8 cellular contexts compared by ENCODE assay signal in genomic region chr17:21213491-21214014, GRCh38. TPM values are rescaled to one million over a fixed set of nuclear protein-coding genes. Genes with fewer than 3 reads are reported as not detected.
A peak's percentile ranks its signal among the peaks of the same experiment; 100 is the strongest.
DNase-seq lines count a peak whose midpoint lies in the region; ATAC-seq, FAIRE-seq and TF ChIP-seq lines count a peak whose summit lies in the region.

No MANE protein-coding gene starts in this region.

- H3K36me3 ChIP-seq in ES-I3 (ENCODE audit: insufficient read depth, low read length): peaks cover 7% of the 10 kb centered on the region; the same call in 1 of the 2 replicates
- H3K36me3 ChIP-seq in pancreas: no peaks in the 10 kb centered on the region

- H3K27me3 ChIP-seq in HL-60 (ENCODE audit: insufficient read depth, poor library complexity, severe bottlenecking): no peaks in the 10 kb centered on the region
- H3K27me3 ChIP-seq in pancreas: no peaks in the 10 kb centered on the region

- H3K4me1 ChIP-seq in ES-I3 (ENCODE audit: insufficient read depth, low read length) (peaks cover 11% of the 10 kb centered on the region), pancreas (peaks cover 5 to 26% (median 13%) of the 10 kb centered on the region in 3 donors)

- no peaks in the 10 kb centered on the region for H3K9me3 ChIP-seq in ES-I3 (ENCODE audit: control insufficient read depth, insufficient read depth, low read length)
- H3K9me3 ChIP-seq in pancreas: no peaks in the 10 kb centered on the region

- FAIRE-seq in pancreas (lab: Jason Lieb, UNC): no peak

- CTCF ChIA-PET in activated CD4-positive, alpha-beta memory T cell treated with anti-CD3 and anti-CD28 coated beads, Interleukin-2, amount 10 ng/mL, durations not matched to agents 7 days and 5 days (lab: Charles Lee): interaction anchor here (0.6 to 2.8 kb wide), 8 partner anchors 20 to 170 kb away, joined by 3 to 10 read pairs (median 4); partner anchors contain the start of gene USP22

- H3K4me3 ChIP-seq in HL-60 (replicated peaks; ENCODE audit: insufficient read depth, low read length) (peak overlapping the region; percentile 87), pancreas (peak overlapping the region; percentile 97 to 100 (median 99))

- no peaks in the 10 kb centered on the region for H3K27me3 Mint-ChIP-seq in activated CD4-positive, alpha-beta memory T cell treated with anti-CD3 and anti-CD28 coated beads, Interleukin-2, amount 10 ng/mL, durations not matched to agents 7 days and 5 days

- ATAC-seq in GM21423 (IDR thresholded peaks at IDR 0.05; ENCODE audit: unreplicated experiment) (peak; percentile 18), pancreas (peak; percentile 28 to 56 (median 46))

- peak overlapping the region; percentile 86 for H3K4me3 Mint-ChIP-seq in activated CD4-positive, alpha-beta memory T cell treated with anti-CD3 and anti-CD28 coated beads, Interleukin-2, amount 10 ng/mL, durations not matched to agents 7 days and 5 days

- no peaks in the 10 kb centered on the region for H3K9me3 Mint-ChIP-seq in activated CD4-positive, alpha-beta memory T cell treated with anti-CD3 and anti-CD28 coated beads, Interleukin-2, amount 10 ng/mL, durations not matched to agents 7 days and 5 days

- H3K36me3 Mint-ChIP-seq in activated CD4-positive, alpha-beta memory T cell treated with anti-CD3 and anti-CD28 coated beads, Interleukin-2, amount 10 ng/mL, durations not matched to agents 7 days and 5 days (ENCODE audit: low read depth): peaks cover 21% of the 10 kb centered on the region

- intact Hi-C loops in pancreas (cut with DNase I): no loop called here

- H3K27ac ChIP-seq in HL-60 (replicated peaks) (peak overlapping the region; percentile 99), pancreas (peak overlapping the region; percentile 90 to 97 (median 92))

- DNase-seq in HL-60 (ENCODE audit: low read depth in 1 of 2, low spot score in 1 of 2): peak; percentile 33 to 52
- DNase-seq in activated CD4-positive, alpha-beta memory T cell treated with anti-CD3 and anti-CD28 coated beads, Interleukin-2, amount 10 ng/mL, durations not matched to agents 7 days and 5 days: no peak
- peak; percentile 64 for DNase-seq in germinal center (ENCODE audit: low spot score)
- peak in 3 of 6 donors; percentile 59 to 83 (median 73) for DNase-seq in pancreas
- no peak for DNase-seq in NCI-H526 treated with DMSO at 0.1 percent for 48 hours (lab: John Stamatoyannopoulos, UW)
- no peak for DNase-seq in midbrain (lab: John Stamatoyannopoulos, UW)

- TF ChIP-seq CTCF in HL-60 (IDR thresholded peaks at IDR 0.05; ENCODE audit: insufficient read depth, low read length) (no peak), pancreas (IDR thresholded peaks at IDR 0.05) (no peak)

- H3K4me1 Mint-ChIP-seq in activated CD4-positive, alpha-beta memory T cell treated with anti-CD3 and anti-CD28 coated beads, Interleukin-2, amount 10 ng/mL, durations not matched to agents 7 days and 5 days: peaks cover 63% of the 10 kb centered on the region

- WGBS in pancreas, 2 donors: 0% methylated on average over 35 to 44 of the region's 44 CpGs

- POLR2A ChIA-PET in activated CD4-positive, alpha-beta memory T cell treated with anti-CD3 and anti-CD28 coated beads, Interleukin-2, amount 10 ng/mL, durations not matched to agents 7 days and 5 days (lab: Charles Lee): interaction anchor here (0.9 to 3.0 kb wide), 19 partner anchors 8 to 189 kb away, joined by 3 to 16 read pairs (median 5); partner anchors contain the start of genes DHRS7B, NATD1 and USP22

- H3K27ac Mint-ChIP-seq in activated CD4-positive, alpha-beta memory T cell treated with anti-CD3 and anti-CD28 coated beads, Interleukin-2, amount 10 ng/mL, durations not matched to agents 7 days and 5 days: peak overlapping the region; percentile 81

- peak overlapping the region; percentile 74 for H3K9ac ChIP-seq in ES-I3 (ENCODE audit: low read depth, low read length)

RNA-seq across cellular contexts. Expression of gene TMEM11, which starts 0.4 kb away (rescaled TPM):
- total RNA-seq in activated CD4-positive, alpha-beta memory T cell treated with anti-CD3 and anti-CD28 coated beads, Interleukin-2, amount 10 ng/mL, durations not matched to agents 7 days and 5 days: 10 to 100 TPM; 23.2 to 23.3 TPM
- 10 to 100 TPM in 1 of 6 donors, 1 to 10 TPM in 5; 6.1 to 10.6 (median 9.1) TPM for total RNA-seq in pancreas
- polyA plus RNA-seq in pancreas: 10 to 100 TPM; 11.9 to 16.0 TPM

RNA-seq across cellular contexts. Expression of gene NATD1, which starts 39.7 kb away (rescaled TPM):
- 1 to 10 TPM; 7.2 to 8.3 TPM for total RNA-seq in activated CD4-positive, alpha-beta memory T cell treated with anti-CD3 and anti-CD28 coated beads, Interleukin-2, amount 10 ng/mL, durations not matched to agents 7 days and 5 days
- 1 to 10 TPM; 3.1 to 8.3 (median 5.3) TPM for total RNA-seq in pancreas
- polyA plus RNA-seq in pancreas: 1 to 10 TPM; 2.3 TPM

Comparison
In these comparisons a context has a peak if more than half of its experiments do, and no peak if none do; other contexts are left out.
1. DNase-seq: peak in HL-60 (2 of 2) and germinal center (single experiment); none in activated CD4-positive, alpha-beta memory T cell treated with anti-CD3 and anti-CD28 coated beads, Interleukin-2, amount 10 ng/mL, durations not matched to agents 7 days and 5 days (single experiment), NCI-H526 treated with DMSO at 0.1 percent for 48 hours (single experiment) and midbrain (single experiment).